In the genomic region with DNA sequence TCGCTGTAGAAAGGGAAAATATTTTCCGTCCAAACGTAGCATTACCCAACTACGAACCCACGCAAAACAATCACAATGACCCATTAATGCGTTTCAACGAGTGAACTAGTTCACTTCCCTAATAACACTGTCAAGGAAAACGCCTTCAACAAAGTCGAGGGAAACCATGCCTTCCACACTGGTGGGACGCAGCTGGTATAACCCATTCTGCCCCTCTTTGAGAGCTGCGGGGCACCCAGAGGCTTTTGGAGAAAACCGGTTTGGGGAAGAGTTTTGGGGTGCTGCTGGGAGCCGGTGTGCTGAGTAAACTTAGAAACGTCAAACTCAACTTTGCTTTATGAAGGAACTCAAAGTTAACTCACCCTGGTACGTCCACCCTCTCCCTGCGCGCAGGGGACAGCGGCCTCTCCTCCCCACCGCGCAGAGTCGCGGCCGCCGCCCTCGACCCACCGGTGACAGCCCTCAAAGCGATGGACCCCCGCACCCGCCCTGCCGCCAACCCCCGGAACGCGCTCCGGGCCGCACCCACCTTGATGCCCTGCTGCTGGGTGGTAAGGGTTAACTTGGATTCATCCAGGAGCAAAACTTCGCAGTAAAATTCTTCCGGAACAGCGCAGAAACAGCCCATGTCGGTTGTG, we compare ENCODE assay signal across 10 cellular contexts. TPM values are rescaled to one million over a fixed set of nuclear protein-coding genes. Genes with fewer than 3 reads are reported as not detected.
DNase-seq lines count a peak whose midpoint lies in the region; ATAC-seq and TF ChIP-seq lines count a peak whose summit lies in the region.
"Had no signal": no experiment of that assay in that cellular context is flagged by ENCODE, and none has a peak within 500 bp of the region (broad histone marks: within the 10 kb centered on the region; RNA-seq: fewer than 3 reads in every experiment).

No MANE protein-coding gene starts in this region.

- H3K36me3 ChIP-seq in GM06990 (ENCODE audit: control insufficient read depth, insufficient read depth, low read length) (no peaks in the 10 kb centered on the region), Peyer's patch (no peaks in the 10 kb centered on the region)
- H3K36me3 ChIP-seq: neutrophil had no signal

- peaks cover 4 to 21% (median 13%) of the 10 kb centered on the region in 4 donors for H3K4me1 Mint-ChIP-seq in naive thymus-derived CD8-positive, alpha-beta T cell

- H3K9me3 ChIP-seq in Peyer's patch = no peaks in the 10 kb centered on the region
- H3K9me3 ChIP-seq: neutrophil had no signal

- peak overlapping the region; percentile 61 to 72 (median 66) for H3K27ac ChIP-seq in Peyer's patch
- H3K27ac ChIP-seq: neutrophil had no signal

- H3K27me3 ChIP-seq in GM06990 (replicated peaks; ENCODE audit: control insufficient read depth, insufficient read depth, low read length) (peaks cover 2% of the 10 kb centered on the region; the same call in 1 of the 2 replicates), Peyer's patch (no peaks in the 10 kb centered on the region)

- H3K4me3 Mint-ChIP-seq in naive thymus-derived CD8-positive, alpha-beta T cell = peak overlapping the region; percentile 31 to 83 (median 70)

- peak overlapping the region in 1 of 10 donors; percentile 6 for H3K27ac Mint-ChIP-seq in naive thymus-derived CD8-positive, alpha-beta T cell

- no peak for ATAC-seq in naive thymus-derived CD8-positive, alpha-beta T cell
- ATAC-seq in GM18520 (IDR thresholded peaks at IDR 0.05; ENCODE audit: unreplicated experiment) (no peak), HG03159 (IDR thresholded peaks at IDR 0.05; ENCODE audit: unreplicated experiment) (no peak)
- ATAC-seq: K562 had no signal

- H3K27me3 Mint-ChIP-seq in naive thymus-derived CD8-positive, alpha-beta T cell = peaks cover 32 to 60% (median 50%) of the 10 kb centered on the region in 5 donors

- TF ChIP-seq CTCF in GM06990 (IDR thresholded peaks at IDR 0.05; ENCODE audit: insufficient read depth, low read length, poor library complexity, severe bottlenecking) = no peak
- TF ChIP-seq CTCF in Peyer's patch (IDR thresholded peaks at IDR 0.05) = no peak
- TF ChIP-seq CTCF in epithelial cell of proximal tubule (conservative IDR thresholded peaks at IDR 0.05; ENCODE audit: low read depth, low read length) = no peak

- peaks cover 0 to 6% (median 0%) of the 10 kb centered on the region in 4 donors for H3K4me1 ChIP-seq in Peyer's patch

- POLR2A ChIA-PET in naive thymus-derived CD8-positive, alpha-beta T cell (lab: Charles Lee) = no interaction called here

- H3K36me3 Mint-ChIP-seq in naive thymus-derived CD8-positive, alpha-beta T cell = peaks cover 0 to 5% (median 0%) of the 10 kb centered on the region in 3 donors

- DNase-seq in GM06990 (ENCODE audit: extremely low read depth, insufficient read length) (peak; percentile 9), Peyer's patch (no peak), epithelial cell of proximal tubule (ENCODE audit: low read depth) (no peak), T1000 (lab: John Stamatoyannopoulos, UW) (no peak), epidermal melanocyte (ENCODE audit: insufficient read length, low spot score) (no peak)
- no peak for DNase-seq in naive thymus-derived CD8-positive, alpha-beta T cell

- no peak for TF ChIP-seq POLR2A in Peyer's patch (IDR thresholded peaks at IDR 0.05)

- peak overlapping the region; percentile 71 for H3K4me3 ChIP-seq in GM06990 (replicated peaks; ENCODE audit: low read depth, low read length)
- H3K4me3 ChIP-seq in Peyer's patch = peak overlapping the region; percentile 57 to 92 (median 66)
- peak overlapping the region; percentile 92 for H3K4me3 ChIP-seq in epithelial cell of proximal tubule (ENCODE audit: low read depth, low read length)

- peaks cover 0 to 6% (median 0%) of the 10 kb centered on the region in 9 donors for H3K9me3 Mint-ChIP-seq in naive thymus-derived CD8-positive, alpha-beta T cell

RNA-seq across cellular contexts. Expression of a gene that starts 0.5 kb away (rescaled TPM):
- 10 to 100 TPM in 1 of 4 donors, 1 to 10 TPM in 3; 3.3 to 28.9 (median 9.0) TPM for total RNA-seq in Peyer's patch
- 6.7 and 17.2 TPM in 2 replicates for total RNA-seq in epithelial cell of proximal tubule
- under 1 TPM in 1 of 2 experiments, not detected in 1; 0.30 TPM for total RNA-seq in naive thymus-derived CD8-positive, alpha-beta T cell
- 1 to 10 TPM in 1 of 3 donors, under 1 TPM in 2; 0.06 to 2.9 (median 0.08) TPM for polyA plus RNA-seq in naive thymus-derived CD8-positive, alpha-beta T cell
